ENCODE assay signal across 28 cellular contexts in genomic region chr12:30594509-30594908, GRCh38.
DNase-seq lines count a peak whose midpoint lies in the region; ATAC-seq, FAIRE-seq and TF ChIP-seq lines count a peak whose summit lies in the region.
"Had no signal": no experiment of that assay in that cellular context is flagged by ENCODE, and none has a peak within 500 bp of the region (broad histone marks: within the 10 kb centered on the region; RNA-seq: fewer than 3 reads in every experiment).

No MANE protein-coding gene starts in this region.

- no peaks in the 10 kb centered on the region for H3K36me3 Mint-ChIP-seq in astrocyte (ENCODE audit: low read depth, unreplicated experiment)
- H3K36me3 Mint-ChIP-seq: CD14-positive monocyte; CD4-positive, CD25-positive, alpha-beta regulatory T cell had no signal

- H3F3A ChIP-seq in GM23248 (ENCODE audit: insufficient read depth): no peaks in the 10 kb centered on the region

- H3K36me3 ChIP-seq in GM23248 (ENCODE audit: low read depth): no peaks in the 10 kb centered on the region
- H3K36me3 ChIP-seq in astrocyte (ENCODE audit: insufficient read depth, low read length): no peaks in the 10 kb centered on the region
- H3K36me3 ChIP-seq: BE2C, BLaER1 had no signal

- 50 to 79% methylated on average over 1 of the region's 1 CpG for WGBS in GM23248 (ENCODE audit: low coverage in 1 of 2, low lambda C conversion rate in 2 of 2, missing lambda C conversion rate in 2 of 2), 2 experiments

- H3K4me1 Mint-ChIP-seq in astrocyte (ENCODE audit: low read depth, unreplicated experiment): no peaks in the 10 kb centered on the region
- H3K4me1 Mint-ChIP-seq: CD14-positive monocyte; CD4-positive, alpha-beta memory T cell; CD4-positive, CD25-positive, alpha-beta regulatory T cell; CD8-positive, alpha-beta memory T cell had no signal

- H3K9me2 ChIP-seq in GM23248 (ENCODE audit: insufficient read depth): no peaks in the 10 kb centered on the region

- H3K4me3 Mint-ChIP-seq in astrocyte (ENCODE audit: unreplicated experiment): no peak overlapping the region
- H3K4me3 Mint-ChIP-seq: CD14-positive monocyte; CD4-positive, alpha-beta memory T cell; CD4-positive, CD25-positive, alpha-beta regulatory T cell; CD8-positive, alpha-beta memory T cell had no signal

- H3K27ac ChIP-seq in GM23248 (no peak overlapping the region), astrocyte (ENCODE audit: low read depth, low read length) (no peak overlapping the region)
- H3K27ac ChIP-seq: BLaER1 had no signal

- H3K27ac Mint-ChIP-seq in astrocyte (ENCODE audit: unreplicated experiment): no peak overlapping the region
- H3K27ac Mint-ChIP-seq: CD14-positive monocyte; CD4-positive, alpha-beta memory T cell; CD4-positive, CD25-positive, alpha-beta regulatory T cell; CD8-positive, alpha-beta memory T cell had no signal

- ATAC-seq in HG03460 (IDR thresholded peaks at IDR 0.05; ENCODE audit: unreplicated experiment): no peak
- ATAC-seq: GM12878 had no signal

- H3K4me1 ChIP-seq in GM23248 (ENCODE audit: insufficient read depth) (no peaks in the 10 kb centered on the region), astrocyte (ENCODE audit: insufficient read depth, low read length) (no peaks in the 10 kb centered on the region)
- H3K4me1 ChIP-seq: BE2C, BLaER1 had no signal

- H3K79me2 ChIP-seq in GM23248 (ENCODE audit: insufficient read depth): no peaks in the 10 kb centered on the region
- H3K79me2 ChIP-seq in astrocyte (ENCODE audit: insufficient read depth, low read length): no peaks in the 10 kb centered on the region

- DNase-seq in GM23248: peak; percentile 6
- peak; percentile 11 for DNase-seq in HS-27A (ENCODE audit: low read depth)
- DNase-seq in astrocyte (ENCODE audit: low read depth): peak; percentile 46
- peak; percentile 74 for DNase-seq in choroid plexus epithelial cell (ENCODE audit: low read depth)
- no peak for DNase-seq in stimulated activated naive CD4-positive, alpha-beta T cell treated with Interleukin-2 at 50 U/mL for 16 hours (lab: John Stamatoyannopoulos, UW)
- DNase-seq in pons (ENCODE audit: low spot score): no peak
- DNase-seq: 8988T; ACHN; BE2C; C1 segment of cervical spinal cord; CD4-positive, alpha-beta memory T cell; CD4-positive, CD25-positive, alpha-beta regulatory T cell; CD8-positive, alpha-beta memory T cell; COR-L47; DMS 273 treated with DMSO at 0.1 percent for 48 hours; DMS153; DMS53; DMS79; DND-41; EL; GDM1 had no signal

- H3K9me3 ChIP-seq in GM23248 (ENCODE audit: low read depth) (no peaks in the 10 kb centered on the region), astrocyte (ENCODE audit: insufficient read depth, low read depth, low read length) (no peaks in the 10 kb centered on the region)
- H3K9me3 ChIP-seq: BE2C, BLaER1 had no signal

- H3K4me2 ChIP-seq in GM23248 (ENCODE audit: unreplicated experiment) (no peak overlapping the region), astrocyte (ENCODE audit: low read length) (no peak overlapping the region)
- H3K4me2 ChIP-seq: BLaER1 had no signal

- TF ChIP-seq CTCF in astrocyte (IDR thresholded peaks at IDR 0.05; ENCODE audit: insufficient read depth, low read depth, low read length): no peak
- TF ChIP-seq CTCF in choroid plexus epithelial cell (conservative IDR thresholded peaks at IDR 0.05; ENCODE audit: low read depth, low read length): no peak

- in situ Hi-C loops in GM23248 (cut with MboI): no loop called here

- H2AFZ ChIP-seq in GM23248: no peak overlapping the region
- H2AFZ ChIP-seq in astrocyte (ENCODE audit: low read depth, low read length): no peak overlapping the region

- H3K27me3 ChIP-seq in GM23248 (replicated peaks; ENCODE audit: insufficient read depth) (no peaks in the 10 kb centered on the region), astrocyte (ENCODE audit: insufficient read depth, low read length) (no peaks in the 10 kb centered on the region)
- H3K27me3 ChIP-seq: BE2C, BLaER1 had no signal

- FAIRE-seq in astrocyte (lab: Jason Lieb, UNC): no peak
- FAIRE-seq: A204.1, GM12878, GM12892, GM18507 had no signal

- H3K27me3 Mint-ChIP-seq in astrocyte (ENCODE audit: low read depth, unreplicated experiment): no peaks in the 10 kb centered on the region
- H3K27me3 Mint-ChIP-seq: CD4-positive, alpha-beta memory T cell; CD4-positive, CD25-positive, alpha-beta regulatory T cell; CD8-positive, alpha-beta memory T cell had no signal

- H3K9ac ChIP-seq in GM23248 (no peak overlapping the region), astrocyte (ENCODE audit: low read length) (no peak overlapping the region)
- H3K9ac ChIP-seq: BLaER1 had no signal

- H4K20me1 ChIP-seq in GM23248 (ENCODE audit: insufficient read depth) (no peaks in the 10 kb centered on the region), astrocyte (ENCODE audit: insufficient read depth, low read length) (no peaks in the 10 kb centered on the region)
- H4K20me1 ChIP-seq: BLaER1 had no signal

- H3K9me3 Mint-ChIP-seq in astrocyte (ENCODE audit: unreplicated experiment): peaks cover 5% of the 10 kb centered on the region

- H3K4me3 ChIP-seq in GM23248: no peak overlapping the region
- no peak overlapping the region for H3K4me3 ChIP-seq in astrocyte (ENCODE audit: insufficient read depth, low read depth, low read length)
- H3K4me3 ChIP-seq in choroid plexus epithelial cell (ENCODE audit: low read depth, low read length): no peak overlapping the region
- H3K4me3 ChIP-seq: BLaER1, GM12878 had no signal

Comparison
In these comparisons a context has a peak if more than half of its experiments do, and no peak if none do; other contexts are left out.
1. DNase-seq: peak in GM23248 (single experiment), HS-27A (single experiment), astrocyte (single experiment) and choroid plexus epithelial cell (single experiment); none in stimulated activated naive CD4-positive, alpha-beta T cell treated with Interleukin-2 at 50 U/mL for 16 hours (single experiment) and pons (single experiment).